ENCODE assay signal across 17 cellular contexts in genomic region chr11:101686514-101686913, GRCh38.
DNase-seq lines count a peak whose midpoint lies in the region; ATAC-seq and TF ChIP-seq lines count a peak whose summit lies in the region.
"Had no signal": no experiment of that assay in that cellular context is flagged by ENCODE, and none has a peak within 500 bp of the region (broad histone marks: within the 10 kb centered on the region; RNA-seq: fewer than 3 reads in every experiment).

No MANE protein-coding gene starts in this region.

- ATAC-seq in GM21360 (IDR thresholded peaks at IDR 0.05; ENCODE audit: unreplicated experiment), result no peak
- ATAC-seq in left lung, result no peak
- ATAC-seq: activated T-cell treated with anti-CD3 and anti-CD28 coated beads, Interleukin-2, amount 50 U/mL, for 72 hours; gastroesophageal sphincter; Right ventricle myocardium inferior; stimulated activated memory B cell treated with anti-CD40 and anti-IgM and Interleukin-4, amounts not matched to agents 10 μg/mL and 1 μg/mL and 100 μg/mL, for 72 hours had no signal

- no peak overlapping the region for H3K27ac ChIP-seq in GM23248
- H3K27ac ChIP-seq in left lung, result no peak overlapping the region
- H3K27ac ChIP-seq: gastroesophageal sphincter, left ventricle myocardium inferior had no signal

- no peak overlapping the region for H3K4me2 ChIP-seq in GM23248 (ENCODE audit: unreplicated experiment)

- no peaks in the 10 kb centered on the region for H3K79me2 ChIP-seq in GM23248 (ENCODE audit: insufficient read depth)

- H3K27me3 ChIP-seq in GM23248 (replicated peaks; ENCODE audit: insufficient read depth) (no peaks in the 10 kb centered on the region), left lung (no peaks in the 10 kb centered on the region)
- H3K27me3 ChIP-seq: gastroesophageal sphincter had no signal

- H3K9me3 ChIP-seq in GM23248 (ENCODE audit: low read depth), result no peaks in the 10 kb centered on the region
- peaks cover 0 to 8% of the 10 kb centered on the region in 2 donors for H3K9me3 ChIP-seq in left lung

- in situ Hi-C loops in GM23248 (cut with MboI), result no loop called here

- no peak overlapping the region for H2AFZ ChIP-seq in GM23248

- WGBS in GM23248 (ENCODE audit: low coverage in 1 of 2, low lambda C conversion rate in 2 of 2, missing lambda C conversion rate in 2 of 2), 2 experiments, result 30 to 45% methylated on average over 2 of the region's 2 CpGs

- H4K20me1 ChIP-seq in GM23248 (ENCODE audit: insufficient read depth), result no peaks in the 10 kb centered on the region

- H3K36me3 ChIP-seq in GM23248 (ENCODE audit: low read depth), result no peaks in the 10 kb centered on the region
- no peaks in the 10 kb centered on the region for H3K36me3 ChIP-seq in left lung
- H3K36me3 ChIP-seq: gastroesophageal sphincter, left ventricle myocardium inferior had no signal

- H3K9me2 ChIP-seq in GM23248 (ENCODE audit: insufficient read depth), result no peaks in the 10 kb centered on the region

- DNase-seq in GM23248, result peak; percentile 14
- DNase-seq in RPMI7951 (ENCODE audit: low read depth), result peak; percentile 51
- peak; percentile 57 for DNase-seq in fibroblast of gingiva (ENCODE audit: low read depth)
- DNase-seq in retinal pigment epithelial cell (ENCODE audit: low read depth), result peak; percentile 81
- DNase-seq in inferior parietal cortex (ENCODE audit: extremely low spot score), result no peak
- DNase-seq in stimulated activated CD4-positive, alpha-beta T cell treated with anti-CD3 and anti-CD28 coated beads, Interleukin-1b, Interleukin-23, amount 100 ng/mL, for 48 hours, result no peak
- DNase-seq in left lung, result no peak
- DNase-seq: activated T-cell treated with anti-CD3 and anti-CD28 coated beads, Interleukin-2, amount 50 U/mL, for 72 hours; Caco-2; Kasumi-1; left ventricle myocardium inferior; NCI-H345; nucleus accumbens had no signal

- intact Hi-C loops in left lung (cut with DNase I), result no loop called here

- no peak for TF ChIP-seq CTCF in retinal pigment epithelial cell (conservative IDR thresholded peaks at IDR 0.05; ENCODE audit: low read depth, low read length)
- no peak for TF ChIP-seq CTCF in left lung (IDR thresholded peaks at IDR 0.05)

- H3K9ac ChIP-seq in GM23248, result no peak overlapping the region

- H3F3A ChIP-seq in GM23248 (ENCODE audit: insufficient read depth), result no peaks in the 10 kb centered on the region

- H3K4me3 ChIP-seq in GM23248 (no peak overlapping the region), retinal pigment epithelial cell (ENCODE audit: low read length) (no peak overlapping the region), left lung (no peak overlapping the region)
- H3K4me3 ChIP-seq: gastroesophageal sphincter, left ventricle myocardium inferior had no signal

- H3K4me1 ChIP-seq in GM23248 (ENCODE audit: insufficient read depth) (no peaks in the 10 kb centered on the region), left lung (no peaks in the 10 kb centered on the region)
- H3K4me1 ChIP-seq: Caco-2, gastroesophageal sphincter, left ventricle myocardium inferior had no signal

Comparison
In these comparisons a context has a peak if more than half of its experiments do, and no peak if none do; other contexts are left out.
1. DNase-seq: peak in GM23248 (single experiment), RPMI7951 (single experiment), fibroblast of gingiva (single experiment) and retinal pigment epithelial cell (single experiment); none in inferior parietal cortex (single experiment), stimulated activated CD4-positive, alpha-beta T cell treated with anti-CD3 and anti-CD28 coated beads, Interleukin-1b, Interleukin-23, amount 100 ng/mL, for 48 hours (single experiment) and left lung (0 of 2).